In genomic region chr12:122063691-122064033, GRCh38 we compare ENCODE assay signal across 1 cellular context.
TF ChIP-seq lines count a peak whose summit lies in the region.

No MANE protein-coding gene starts in this region.

TF ChIP-seq in SK-N-SH, 30 proteins besides CTCF, POLR2A, EP300 and RAD21 (continued from another document):
- TF ChIP-seq ZBTB33 (IDR thresholded peaks at IDR 0.05; ENCODE audit: borderline replicate concordance, low read depth): no peak
